ENCODE assay signal across 25 cellular contexts in genomic region chr4:64518600-64518999, GRCh38.
"Had no signal": no experiment of that assay in that cellular context is flagged by ENCODE, and none has a peak within 500 bp of the region (broad histone marks: within the 10 kb centered on the region; RNA-seq: fewer than 3 reads in every experiment).

No MANE protein-coding gene starts in this region.

- H3K27ac ChIP-seq: neutrophil, pancreas, psoas muscle, right lobe of liver, sigmoid colon, stomach, thoracic aorta, thyroid gland, upper lobe of left lung, vagina had no signal

- H3K4me3 ChIP-seq: pancreas, psoas muscle, right lobe of liver, sigmoid colon, stomach, thoracic aorta, thyroid gland, tibial nerve, upper lobe of left lung, vagina had no signal

- H3K36me3 ChIP-seq: neutrophil, pancreas, right lobe of liver, sigmoid colon, stomach, thoracic aorta, thyroid gland, tibial nerve, upper lobe of left lung, vagina had no signal

- H3K27me3 ChIP-seq: neutrophil, pancreas, right lobe of liver, sigmoid colon, stomach, thyroid gland, tibial nerve, upper lobe of left lung, vagina had no signal

- DNase-seq: naive thymus-derived CD8-positive, alpha-beta T cell; nephron progenitor cell; nucleus accumbens; pancreas; psoas muscle; right cardiac atrium; right lobe of liver; sigmoid colon; small intestine; stimulated activated CD4-positive, alpha-beta T cell treated with anti-CD3 and anti-CD28 coated beads, Interleukin-15, amount 100 ng/mL, for 24 hours; stimulated activated CD4-positive, alpha-beta T cell treated with anti-CD3 and anti-CD28 coated beads, Interleukin-2, amount 100 ng/mL, for 24 hours; stimulated activated CD4-positive, alpha-beta T cell treated with anti-CD3 and anti-CD28 coated beads, Interleukin-2, amount 100 ng/mL, for 48 hours; stimulated activated CD4-positive, alpha-beta T cell treated with anti-CD3 and anti-CD28 coated beads, Interleukin-4, amount 100 ng/mL, for 24 hours; stimulated activated naive B cell treated with anti-CD40 and anti-IgM and Interleukin-4, amounts not matched to agents 10 μg/mL and 1 μg/mL and 100 μg/mL, for 72 hours; stimulated activated naive CD4-positive, alpha-beta T cell treated with Interleukin-2 at 50 U/mL for 16 hours; stomach; thyroid gland; trophoblast cell; upper lobe of left lung had no signal

- H3K4me1 ChIP-seq: pancreas, psoas muscle, right lobe of liver, sigmoid colon, stomach, tibial nerve, upper lobe of left lung, vagina had no signal

- ATAC-seq: naive thymus-derived CD8-positive, alpha-beta T cell; natural killer cell treated with Interleukin-12 subunit alpha and Interleukin-12 subunit beta and Interleukin-15 and Interleukin-18, amount 100 ng/mL, for 72 hours; pancreas; psoas muscle; right cardiac atrium; right lobe of liver; stimulated activated effector memory CD8-positive, alpha-beta T cell treated with anti-CD3 and anti-CD28 coated beads, Interleukin-12 subunit alpha, Interleukin-12 subunit beta, amount 100 ng/mL, for 72 hours; stimulated activated naive B cell treated with anti-CD40 and anti-IgM and Interleukin-4, amounts not matched to agents 10 μg/mL and 1 μg/mL and 100 μg/mL, for 72 hours had no signal

- H3K9me3 ChIP-seq: neutrophil, pancreas, psoas muscle, right lobe of liver, sigmoid colon, stomach, thoracic aorta, thyroid gland, tibial nerve, upper lobe of left lung, vagina had no signal
